ENCODE assay signal across 19 cellular contexts in the genomic region with DNA sequence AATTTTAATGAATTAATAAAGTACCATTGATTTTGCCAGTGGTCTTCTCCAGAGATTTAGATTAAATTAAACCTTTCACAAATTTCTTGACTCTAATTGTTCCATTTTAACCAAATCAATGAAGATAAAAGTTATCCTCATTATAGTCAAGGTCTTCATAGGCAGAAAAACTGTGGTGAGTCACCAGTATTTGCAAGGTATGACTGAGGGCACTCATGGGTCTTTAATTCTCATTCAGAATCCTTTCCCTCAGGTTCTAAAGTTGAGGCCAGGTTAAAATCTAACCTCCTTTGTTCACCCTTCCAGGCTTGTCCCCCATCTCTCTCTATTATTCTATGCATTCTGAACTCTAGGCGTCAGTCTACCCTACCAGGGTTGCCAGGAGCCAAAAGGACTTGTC.
DNase-seq lines count a peak whose midpoint lies in the region; ATAC-seq and TF ChIP-seq lines count a peak whose summit lies in the region.
"Had no signal": no experiment of that assay in that cellular context is flagged by ENCODE, and none has a peak within 500 bp of the region (broad histone marks: within the 10 kb centered on the region; RNA-seq: fewer than 3 reads in every experiment).

No MANE protein-coding gene starts in this region.

- no TSS peak for BruUV-seq in PC-3 (replicated peaks; lab: Mats Ljungman, UMichigan)

- H3K79me2 ChIP-seq in PC-3 (ENCODE audit: low read length) = peaks cover 10% of the 10 kb centered on the region; the same call in 1 of the 2 replicates

- H3K4me1 Mint-ChIP-seq in mesothelial cell of epicardium = peaks cover 55% of the 10 kb centered on the region

- no peak overlapping the region for H3K4me3 Mint-ChIP-seq in mesothelial cell of epicardium

- H3K9me2 ChIP-seq in PC-3 (replicated peaks; ENCODE audit: low read length) = no peaks in the 10 kb centered on the region

- no peaks in the 10 kb centered on the region for H4K20me1 ChIP-seq in PC-3 (ENCODE audit: low read length)

- no peak overlapping the region for H3K4me3 ChIP-seq in PC-3 (ENCODE audit: low read length)

- peak; percentile 38 for DNase-seq in ELR (ENCODE audit: low read depth)
- peak; percentile 66 for DNase-seq in PC-3
- DNase-seq in epithelial cell of prostate (ENCODE audit: low read depth, low spot score) = no peak
- no peak for DNase-seq in mesothelial cell of epicardium (ENCODE audit: low spot score in 2 of 2, unreplicated experiment in 2 of 2)
- no peak for DNase-seq in OCI-M2 (lab: John Stamatoyannopoulos, UW; ENCODE audit: unreplicated experiment)
- DNase-seq: BE2C, DMS79 treated with DMSO at 0.1 percent for 48 hours, KG1, NCI-H1105, NCI-H146, NCI-H2029, NCI-H226, NCI-H510A treated with DMSO at 0.1 percent for 48 hours, NCI-H748 treated with DMSO at 0.1 percent for 48 hours had no signal

- intact Hi-C loops in PC-3 (cut with micrococcal nuclease) = no loop called here

- POLR2A ChIA-PET in PC-3 (lab: Charles Lee; ENCODE audit: unreplicated experiment) = no interaction called here

- no peaks in the 10 kb centered on the region for H3K27me3 ChIP-seq in PC-3 (ENCODE audit: low read length)
- H3K27me3 ChIP-seq: BE2C had no signal

- peak overlapping the region; percentile 31 for H3K27ac Mint-ChIP-seq in mesothelial cell of epicardium

- H3K36me3 ChIP-seq in PC-3 (ENCODE audit: low read depth, low read length) = no peaks in the 10 kb centered on the region
- H3K36me3 ChIP-seq: BE2C had no signal

- ATAC-seq in PC-3 (peak; percentile 19), GM21529 (IDR thresholded peaks at IDR 0.05; ENCODE audit: unreplicated experiment) (no peak), GM18868 (IDR thresholded peaks at IDR 0.05; ENCODE audit: unreplicated experiment) (no peak)
- ATAC-seq: Panc1, Right ventricle myocardium inferior had no signal

- CTCF ChIA-PET in PC-3 (lab: Charles Lee) = no interaction called here

- no peak overlapping the region for H2AFZ ChIP-seq in PC-3 (ENCODE audit: low read length)

- no peaks in the 10 kb centered on the region for H3K27me3 Mint-ChIP-seq in mesothelial cell of epicardium (ENCODE audit: low read depth)

- no peak for TF ChIP-seq CTCF in PC-3 (conservative IDR thresholded peaks at IDR 0.05; ENCODE audit: low read depth, low read length)
- TF ChIP-seq CTCF in mesothelial cell of epicardium (IDR thresholded peaks at IDR 0.05; ENCODE audit: unreplicated experiment) = no peak

- peaks cover 62% of the 10 kb centered on the region for H3K4me1 ChIP-seq in PC-3 (ENCODE audit: insufficient read depth, low read length)
- H3K4me1 ChIP-seq: BE2C had no signal

- H3K27ac ChIP-seq in PC-3 (ENCODE audit: low read length) = peak overlapping the region; percentile 97
- peak overlapping the region; percentile 67 for H3K27ac ChIP-seq in epithelial cell of prostate
- H3K27ac ChIP-seq: HL-60 had no signal

- peak overlapping the region; percentile 74 for H3K9ac ChIP-seq in PC-3 (ENCODE audit: low read length)

- no peaks in the 10 kb centered on the region for H3K9me3 ChIP-seq in PC-3 (ENCODE audit: low read length)
- H3K9me3 ChIP-seq: BE2C had no signal

- H3F3A ChIP-seq in PC-3 (ENCODE audit: low read length, unreplicated experiment) = peaks cover 4% of the 10 kb centered on the region

- H3K9me3 Mint-ChIP-seq in mesothelial cell of epicardium = no peaks in the 10 kb centered on the region

- no peaks in the 10 kb centered on the region for H3K36me3 Mint-ChIP-seq in mesothelial cell of epicardium

- peak overlapping the region; percentile 57 for H3K4me2 ChIP-seq in PC-3 (ENCODE audit: low read length)

Comparison
In these comparisons a context has a peak if more than half of its experiments do, and no peak if none do; other contexts are left out.
1. DNase-seq: peak in ELR (single experiment) and PC-3 (single experiment); none in epithelial cell of prostate (single experiment), mesothelial cell of epicardium (0 of 2) and OCI-M2 (single experiment).